ENCODE assay signal across 1 cellular context in genomic region chr15:45162771-45163507, GRCh38.
TF ChIP-seq lines count a peak whose summit lies in the region.

No MANE protein-coding gene starts in this region.

TF ChIP-seq in Ishikawa, 13 proteins besides CTCF, POLR2A, EP300 and RAD21 (continued from another document):
- TF ChIP-seq, protein P1, sequence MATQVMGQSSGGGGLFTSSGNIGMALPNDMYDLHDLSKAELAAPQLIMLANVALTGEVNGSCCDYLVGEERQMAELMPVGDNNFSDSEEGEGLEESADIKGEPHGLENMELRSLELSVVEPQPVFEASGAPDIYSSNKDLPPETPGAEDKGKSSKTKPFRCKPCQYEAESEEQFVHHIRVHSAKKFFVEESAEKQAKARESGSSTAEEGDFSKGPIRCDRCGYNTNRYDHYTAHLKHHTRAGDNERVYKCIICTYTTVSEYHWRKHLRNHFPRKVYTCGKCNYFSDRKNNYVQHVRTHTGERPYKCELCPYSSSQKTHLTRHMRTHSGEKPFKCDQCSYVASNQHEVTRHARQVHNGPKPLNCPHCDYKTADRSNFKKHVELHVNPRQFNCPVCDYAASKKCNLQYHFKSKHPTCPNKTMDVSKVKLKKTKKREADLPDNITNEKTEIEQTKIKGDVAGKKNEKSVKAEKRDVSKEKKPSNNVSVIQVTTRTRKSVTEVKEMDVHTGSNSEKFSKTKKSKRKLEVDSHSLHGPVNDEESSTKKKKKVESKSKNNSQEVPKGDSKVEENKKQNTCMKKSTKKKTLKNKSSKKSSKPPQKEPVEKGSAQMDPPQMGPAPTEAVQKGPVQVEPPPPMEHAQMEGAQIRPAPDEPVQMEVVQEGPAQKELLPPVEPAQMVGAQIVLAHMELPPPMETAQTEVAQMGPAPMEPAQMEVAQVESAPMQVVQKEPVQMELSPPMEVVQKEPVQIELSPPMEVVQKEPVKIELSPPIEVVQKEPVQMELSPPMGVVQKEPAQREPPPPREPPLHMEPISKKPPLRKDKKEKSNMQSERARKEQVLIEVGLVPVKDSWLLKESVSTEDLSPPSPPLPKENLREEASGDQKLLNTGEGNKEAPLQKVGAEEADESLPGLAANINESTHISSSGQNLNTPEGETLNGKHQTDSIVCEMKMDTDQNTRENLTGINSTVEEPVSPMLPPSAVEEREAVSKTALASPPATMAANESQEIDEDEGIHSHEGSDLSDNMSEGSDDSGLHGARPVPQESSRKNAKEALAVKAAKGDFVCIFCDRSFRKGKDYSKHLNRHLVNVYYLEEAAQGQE (IDR thresholded peaks at IDR 0.05; ENCODE audit: low read depth): no peak
